Comparison of ENCODE assay signal across 12 cellular contexts in the genomic region with DNA sequence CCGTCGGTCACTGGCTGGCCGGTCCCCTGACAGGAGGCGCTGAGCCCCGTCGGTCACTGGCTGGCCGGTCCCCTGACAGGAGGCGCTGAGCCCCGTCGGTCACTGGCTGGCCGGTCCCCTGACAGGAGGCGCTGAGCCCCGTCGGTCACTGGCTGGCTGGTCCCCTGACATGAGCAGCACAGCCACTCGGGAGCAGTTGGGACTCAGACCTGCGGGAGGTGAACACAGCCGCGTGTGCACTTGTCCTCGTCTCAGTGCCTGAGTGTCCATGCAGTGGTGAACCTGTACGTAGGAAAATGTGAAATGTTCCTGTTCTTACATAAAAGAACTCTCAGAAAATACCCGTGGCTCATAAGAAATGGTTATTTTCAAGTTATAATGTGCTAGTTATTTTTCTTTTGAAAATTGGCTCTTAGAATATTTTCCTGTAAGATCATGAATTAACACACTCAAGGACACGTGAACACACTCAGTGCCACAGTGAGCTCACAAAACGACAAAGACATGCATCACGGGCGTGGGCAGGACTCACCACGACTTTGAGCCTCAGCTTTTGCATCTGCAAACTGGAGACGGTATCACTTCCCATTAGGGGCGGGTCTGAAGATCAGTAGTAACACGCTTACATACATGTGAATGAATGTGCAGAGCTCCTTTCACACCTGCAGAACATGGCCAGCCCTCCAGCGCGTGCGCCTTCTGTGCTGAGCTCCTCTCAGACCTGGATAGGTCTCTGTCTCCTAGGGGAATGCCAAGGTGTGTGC. TPM values are rescaled to one million over a fixed set of nuclear protein-coding genes. Genes with fewer than 3 reads are reported as not detected.
DNase-seq lines count a peak whose midpoint lies in the region; ATAC-seq and TF ChIP-seq lines count a peak whose summit lies in the region.
"Had no signal": no experiment of that assay in that cellular context is flagged by ENCODE, and none has a peak within 500 bp of the region (broad histone marks: within the 10 kb centered on the region; RNA-seq: fewer than 3 reads in every experiment).

No MANE protein-coding gene starts in this region.

- peaks cover 0 to 60% of the 10 kb centered on the region in 2 donors for H3K36me3 ChIP-seq in left lung
- no peaks in the 10 kb centered on the region for H3K36me3 ChIP-seq in MG63

- H3K27me3 ChIP-seq in left lung (no peaks in the 10 kb centered on the region), MG63 (no peaks in the 10 kb centered on the region)
- H3K27me3 ChIP-seq: foreskin keratinocyte had no signal

- H3K4me1 Mint-ChIP-seq in T-helper 17 cell: peaks cover 14% of the 10 kb centered on the region

- no peak overlapping the region for H3K4me3 Mint-ChIP-seq in T-helper 17 cell
- H3K4me3 Mint-ChIP-seq: activated T-cell treated with anti-CD3 and anti-CD28 coated beads, Interleukin-2, amount 50 U/mL, for 4 hours; CD4-positive, alpha-beta T cell had no signal

- H3K4me3 ChIP-seq in left lung: no peak overlapping the region
- H3K4me3 ChIP-seq in MG63: no peak overlapping the region

- in situ Hi-C loops in G401 (cut with HindIII; ENCODE audit: low sequenced_read_pairs): no loop called here

- peak; percentile 78 for ATAC-seq in GM18499 (IDR thresholded peaks at IDR 0.05; ENCODE audit: insufficient read depth, unreplicated experiment)
- ATAC-seq in GM19452 (IDR thresholded peaks at IDR 0.05; ENCODE audit: unreplicated experiment): peak; percentile 91
- ATAC-seq in HG02938 (IDR thresholded peaks at IDR 0.05; ENCODE audit: unreplicated experiment): peak; percentile 88
- ATAC-seq in T-helper 17 cell: peak; percentile 11
- ATAC-seq in left lung: no peak
- ATAC-seq: activated T-cell treated with anti-CD3 and anti-CD28 coated beads, Interleukin-2, amount 50 U/mL, for 4 hours; foreskin keratinocyte had no signal

- H3K4me1 ChIP-seq in left lung: peaks cover 0 to 8% of the 10 kb centered on the region in 2 donors
- H3K4me1 ChIP-seq: foreskin keratinocyte had no signal

- H3K27ac ChIP-seq in left lung: no peak overlapping the region
- H3K27ac ChIP-seq: foreskin keratinocyte had no signal

- intact Hi-C loops in left lung (cut with DNase I): no loop called here

- no peaks in the 10 kb centered on the region for H3K27me3 Mint-ChIP-seq in T-helper 17 cell
- H3K27me3 Mint-ChIP-seq: CD4-positive, alpha-beta T cell had no signal

- TF ChIP-seq CTCF in left lung (IDR thresholded peaks at IDR 0.05): no peak

- H3K36me3 Mint-ChIP-seq in T-helper 17 cell (ENCODE audit: low read depth): peaks cover 2% of the 10 kb centered on the region

- DNase-seq in T-helper 17 cell (no peak), G401 (ENCODE audit: low spot score) (no peak), left lung (no peak), MG63 (no peak), NCI-H1417 treated with DMSO at 0.1 percent for 48 hours (lab: John Stamatoyannopoulos, UW) (no peak)
- DNase-seq: activated T-cell treated with anti-CD3 and anti-CD28 coated beads, Interleukin-2, amount 50 U/mL, for 4 hours; CD4-positive, alpha-beta T cell; foreskin keratinocyte; T-helper 1 cell had no signal

- H3K9me3 ChIP-seq in T-helper 17 cell (ENCODE audit: control insufficient read depth, low read length, poor library complexity, severe bottlenecking): no peaks in the 10 kb centered on the region
- H3K9me3 ChIP-seq in left lung: no peaks in the 10 kb centered on the region
- no peaks in the 10 kb centered on the region for H3K9me3 ChIP-seq in MG63

- peak overlapping the region; percentile 21 for H3K27ac Mint-ChIP-seq in T-helper 17 cell
- H3K27ac Mint-ChIP-seq: CD4-positive, alpha-beta T cell had no signal

RNA-seq across cellular contexts. Expression of gene NFATC1, which starts 21.1 kb away (rescaled TPM):
- total RNA-seq in T-helper 17 cell: 10 to 100 TPM; 73.4 to 77.8 TPM
- total RNA-seq in G401 (2014; rRNA removed; shearing (Covaris generic)): 6.8 and 11.9 TPM in 2 replicates
- 10 to 100 TPM; 16.0 to 17.1 TPM for total RNA-seq in left lung
- total RNA-seq in MG63 (2014; rRNA removed; shearing (Covaris generic); ENCODE audit: low replicate concordance): 4.5 and 6.9 TPM in 2 replicates
